ENCODE assay signal across 1 cellular context in genomic region chr20:61173267-61173666, GRCh38.
A peak's percentile ranks its signal among the peaks of the same experiment; 100 is the strongest.
TF ChIP-seq lines count a peak whose summit lies in the region.

No MANE protein-coding gene starts in this region.

TF ChIP-seq in HepG2, 621 proteins besides CTCF, POLR2A, EP300 and RAD21 (continued from another document and continues in another):
- TF ChIP-seq ZFP82 (CRISPR knock-in tag; IDR thresholded peaks at IDR 0.05; ENCODE audit: borderline replicate concordance) (no peak), CREB1 (IDR thresholded peaks at IDR 0.05) (peak; percentile 37; the same call in 1 of the 2 replicates), CREB1 (CRISPR knock-in tag; IDR thresholded peaks at IDR 0.05) (no peak), ZBTB10 (CRISPR knock-in tag; IDR thresholded peaks at IDR 0.05; ENCODE audit: borderline replicate concordance) (no peak), ZNF282 (IDR thresholded peaks at IDR 0.05; ENCODE audit: partially characterized antibody) (peak; percentile 46), ZNF598 (CRISPR knock-in tag; IDR thresholded peaks at IDR 0.05; ENCODE audit: borderline replicate concordance) (no peak), SALL1 (CRISPR knock-in tag; IDR thresholded peaks at IDR 0.05) (no peak), NFKB2 (CRISPR knock-in tag; IDR thresholded peaks at IDR 0.05; ENCODE audit: borderline replicate concordance) (no peak), LCORL (IDR thresholded peaks at IDR 0.05) (peak; percentile 39; the same call in 1 of the 2 replicates), LCORL (CRISPR knock-in tag; IDR thresholded peaks at IDR 0.05) (no peak), ZNF563 (CRISPR knock-in tag; IDR thresholded peaks at IDR 0.05) (no peak), PAWR (CRISPR knock-in tag; IDR thresholded peaks at IDR 0.05; ENCODE audit: borderline replicate concordance) (no peak), STAT6 (CRISPR knock-in tag; IDR thresholded peaks at IDR 0.05; ENCODE audit: borderline replicate concordance) (no peak), FOXK2 (IDR thresholded peaks at IDR 0.05) (no peak), SOX13 (IDR thresholded peaks at IDR 0.05) (no peak), SOX13 (CRISPR knock-in tag; conservative IDR thresholded peaks at IDR 0.05 in 1 of 2, IDR thresholded peaks at IDR 0.05 in 1 of 2) (no peak), SMAD1 (CRISPR knock-in tag; IDR thresholded peaks at IDR 0.05; ENCODE audit: borderline replicate concordance, low read depth) (no peak), ISX (CRISPR knock-in tag; conservative IDR thresholded peaks at IDR 0.05) (no peak), ZNF564 (CRISPR knock-in tag; IDR thresholded peaks at IDR 0.05) (no peak), ZNF333 (CRISPR knock-in tag; IDR thresholded peaks at IDR 0.05; ENCODE audit: borderline replicate concordance) (no peak), ZFX (CRISPR knock-in tag; IDR thresholded peaks at IDR 0.05; ENCODE audit: low read depth) (no peak), ZNF17 (CRISPR knock-in tag; IDR thresholded peaks at IDR 0.05) (no peak), ZNF75D (CRISPR knock-in tag; IDR thresholded peaks at IDR 0.05; ENCODE audit: borderline replicate concordance) (no peak), CREBL2 (CRISPR knock-in tag; IDR thresholded peaks at IDR 0.05; ENCODE audit: borderline replicate concordance) (no peak), ATF7-NPFF (CRISPR knock-in tag; IDR thresholded peaks at IDR 0.05; ENCODE audit: low read depth) (no peak), ESRRA (CRISPR knock-in tag; IDR thresholded peaks at IDR 0.05; ENCODE audit: low read depth) (no peak), MIER3 (CRISPR knock-in tag; IDR thresholded peaks at IDR 0.05; ENCODE audit: borderline replicate concordance) (no peak)
- TF ChIP-seq, protein P1, sequence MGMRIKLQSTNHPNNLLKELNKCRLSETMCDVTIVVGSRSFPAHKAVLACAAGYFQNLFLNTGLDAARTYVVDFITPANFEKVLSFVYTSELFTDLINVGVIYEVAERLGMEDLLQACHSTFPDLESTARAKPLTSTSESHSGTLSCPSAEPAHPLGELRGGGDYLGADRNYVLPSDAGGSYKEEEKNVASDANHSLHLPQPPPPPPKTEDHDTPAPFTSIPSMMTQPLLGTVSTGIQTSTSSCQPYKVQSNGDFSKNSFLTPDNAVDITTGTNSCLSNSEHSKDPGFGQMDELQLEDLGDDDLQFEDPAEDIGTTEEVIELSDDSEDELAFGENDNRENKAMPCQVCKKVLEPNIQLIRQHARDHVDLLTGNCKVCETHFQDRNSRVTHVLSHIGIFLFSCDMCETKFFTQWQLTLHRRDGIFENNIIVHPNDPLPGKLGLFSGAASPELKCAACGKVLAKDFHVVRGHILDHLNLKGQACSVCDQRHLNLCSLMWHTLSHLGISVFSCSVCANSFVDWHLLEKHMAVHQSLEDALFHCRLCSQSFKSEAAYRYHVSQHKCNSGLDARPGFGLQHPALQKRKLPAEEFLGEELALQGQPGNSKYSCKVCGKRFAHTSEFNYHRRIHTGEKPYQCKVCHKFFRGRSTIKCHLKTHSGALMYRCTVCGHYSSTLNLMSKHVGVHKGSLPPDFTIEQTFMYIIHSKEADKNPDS (CRISPR knock-in tag; IDR thresholded peaks at IDR 0.05) = no peak
- TF ChIP-seq, protein P2, sequence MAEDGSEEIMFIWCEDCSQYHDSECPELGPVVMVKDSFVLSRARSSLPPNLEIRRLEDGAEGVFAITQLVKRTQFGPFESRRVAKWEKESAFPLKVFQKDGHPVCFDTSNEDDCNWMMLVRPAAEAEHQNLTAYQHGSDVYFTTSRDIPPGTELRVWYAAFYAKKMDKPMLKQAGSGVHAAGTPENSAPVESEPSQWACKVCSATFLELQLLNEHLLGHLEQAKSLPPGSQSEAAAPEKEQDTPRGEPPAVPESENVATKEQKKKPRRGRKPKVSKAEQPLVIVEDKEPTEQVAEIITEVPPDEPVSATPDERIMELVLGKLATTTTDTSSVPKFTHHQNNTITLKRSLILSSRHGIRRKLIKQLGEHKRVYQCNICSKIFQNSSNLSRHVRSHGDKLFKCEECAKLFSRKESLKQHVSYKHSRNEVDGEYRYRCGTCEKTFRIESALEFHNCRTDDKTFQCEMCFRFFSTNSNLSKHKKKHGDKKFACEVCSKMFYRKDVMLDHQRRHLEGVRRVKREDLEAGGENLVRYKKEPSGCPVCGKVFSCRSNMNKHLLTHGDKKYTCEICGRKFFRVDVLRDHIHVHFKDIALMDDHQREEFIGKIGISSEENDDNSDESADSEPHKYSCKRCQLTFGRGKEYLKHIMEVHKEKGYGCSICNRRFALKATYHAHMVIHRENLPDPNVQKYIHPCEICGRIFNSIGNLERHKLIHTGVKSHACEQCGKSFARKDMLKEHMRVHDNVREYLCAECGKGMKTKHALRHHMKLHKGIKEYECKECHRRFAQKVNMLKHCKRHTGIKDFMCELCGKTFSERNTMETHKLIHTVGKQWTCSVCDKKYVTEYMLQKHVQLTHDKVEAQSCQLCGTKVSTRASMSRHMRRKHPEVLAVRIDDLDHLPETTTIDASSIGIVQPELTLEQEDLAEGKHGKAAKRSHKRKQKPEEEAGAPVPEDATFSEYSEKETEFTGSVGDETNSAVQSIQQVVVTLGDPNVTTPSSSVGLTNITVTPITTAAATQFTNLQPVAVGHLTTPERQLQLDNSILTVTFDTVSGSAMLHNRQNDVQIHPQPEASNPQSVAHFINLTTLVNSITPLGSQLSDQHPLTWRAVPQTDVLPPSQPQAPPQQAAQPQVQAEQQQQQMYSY (CRISPR knock-in tag; IDR thresholded peaks at IDR 0.05) = no peak
- TF ChIP-seq, protein P3, sequence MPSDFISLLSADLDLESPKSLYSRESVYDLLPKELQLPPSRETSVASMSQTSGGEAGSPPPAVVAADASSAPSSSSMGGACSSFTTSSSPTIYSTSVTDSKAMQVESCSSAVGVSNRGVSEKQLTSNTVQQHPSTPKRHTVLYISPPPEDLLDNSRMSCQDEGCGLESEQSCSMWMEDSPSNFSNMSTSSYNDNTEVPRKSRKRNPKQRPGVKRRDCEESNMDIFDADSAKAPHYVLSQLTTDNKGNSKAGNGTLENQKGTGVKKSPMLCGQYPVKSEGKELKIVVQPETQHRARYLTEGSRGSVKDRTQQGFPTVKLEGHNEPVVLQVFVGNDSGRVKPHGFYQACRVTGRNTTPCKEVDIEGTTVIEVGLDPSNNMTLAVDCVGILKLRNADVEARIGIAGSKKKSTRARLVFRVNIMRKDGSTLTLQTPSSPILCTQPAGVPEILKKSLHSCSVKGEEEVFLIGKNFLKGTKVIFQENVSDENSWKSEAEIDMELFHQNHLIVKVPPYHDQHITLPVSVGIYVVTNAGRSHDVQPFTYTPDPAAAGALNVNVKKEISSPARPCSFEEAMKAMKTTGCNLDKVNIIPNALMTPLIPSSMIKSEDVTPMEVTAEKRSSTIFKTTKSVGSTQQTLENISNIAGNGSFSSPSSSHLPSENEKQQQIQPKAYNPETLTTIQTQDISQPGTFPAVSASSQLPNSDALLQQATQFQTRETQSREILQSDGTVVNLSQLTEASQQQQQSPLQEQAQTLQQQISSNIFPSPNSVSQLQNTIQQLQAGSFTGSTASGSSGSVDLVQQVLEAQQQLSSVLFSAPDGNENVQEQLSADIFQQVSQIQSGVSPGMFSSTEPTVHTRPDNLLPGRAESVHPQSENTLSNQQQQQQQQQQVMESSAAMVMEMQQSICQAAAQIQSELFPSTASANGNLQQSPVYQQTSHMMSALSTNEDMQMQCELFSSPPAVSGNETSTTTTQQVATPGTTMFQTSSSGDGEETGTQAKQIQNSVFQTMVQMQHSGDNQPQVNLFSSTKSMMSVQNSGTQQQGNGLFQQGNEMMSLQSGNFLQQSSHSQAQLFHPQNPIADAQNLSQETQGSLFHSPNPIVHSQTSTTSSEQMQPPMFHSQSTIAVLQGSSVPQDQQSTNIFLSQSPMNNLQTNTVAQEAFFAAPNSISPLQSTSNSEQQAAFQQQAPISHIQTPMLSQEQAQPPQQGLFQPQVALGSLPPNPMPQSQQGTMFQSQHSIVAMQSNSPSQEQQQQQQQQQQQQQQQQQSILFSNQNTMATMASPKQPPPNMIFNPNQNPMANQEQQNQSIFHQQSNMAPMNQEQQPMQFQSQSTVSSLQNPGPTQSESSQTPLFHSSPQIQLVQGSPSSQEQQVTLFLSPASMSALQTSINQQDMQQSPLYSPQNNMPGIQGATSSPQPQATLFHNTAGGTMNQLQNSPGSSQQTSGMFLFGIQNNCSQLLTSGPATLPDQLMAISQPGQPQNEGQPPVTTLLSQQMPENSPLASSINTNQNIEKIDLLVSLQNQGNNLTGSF (CRISPR knock-in tag; IDR thresholded peaks at IDR 0.05) = no peak
- TF ChIP-seq, protein P4, sequence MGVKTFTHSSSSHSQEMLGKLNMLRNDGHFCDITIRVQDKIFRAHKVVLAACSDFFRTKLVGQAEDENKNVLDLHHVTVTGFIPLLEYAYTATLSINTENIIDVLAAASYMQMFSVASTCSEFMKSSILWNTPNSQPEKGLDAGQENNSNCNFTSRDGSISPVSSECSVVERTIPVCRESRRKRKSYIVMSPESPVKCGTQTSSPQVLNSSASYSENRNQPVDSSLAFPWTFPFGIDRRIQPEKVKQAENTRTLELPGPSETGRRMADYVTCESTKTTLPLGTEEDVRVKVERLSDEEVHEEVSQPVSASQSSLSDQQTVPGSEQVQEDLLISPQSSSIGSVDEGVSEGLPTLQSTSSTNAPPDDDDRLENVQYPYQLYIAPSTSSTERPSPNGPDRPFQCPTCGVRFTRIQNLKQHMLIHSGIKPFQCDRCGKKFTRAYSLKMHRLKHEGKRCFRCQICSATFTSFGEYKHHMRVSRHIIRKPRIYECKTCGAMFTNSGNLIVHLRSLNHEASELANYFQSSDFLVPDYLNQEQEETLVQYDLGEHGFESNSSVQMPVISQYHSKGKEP (CRISPR knock-in tag; IDR thresholded peaks at IDR 0.05) = no peak
- TF ChIP-seq, protein P5, sequence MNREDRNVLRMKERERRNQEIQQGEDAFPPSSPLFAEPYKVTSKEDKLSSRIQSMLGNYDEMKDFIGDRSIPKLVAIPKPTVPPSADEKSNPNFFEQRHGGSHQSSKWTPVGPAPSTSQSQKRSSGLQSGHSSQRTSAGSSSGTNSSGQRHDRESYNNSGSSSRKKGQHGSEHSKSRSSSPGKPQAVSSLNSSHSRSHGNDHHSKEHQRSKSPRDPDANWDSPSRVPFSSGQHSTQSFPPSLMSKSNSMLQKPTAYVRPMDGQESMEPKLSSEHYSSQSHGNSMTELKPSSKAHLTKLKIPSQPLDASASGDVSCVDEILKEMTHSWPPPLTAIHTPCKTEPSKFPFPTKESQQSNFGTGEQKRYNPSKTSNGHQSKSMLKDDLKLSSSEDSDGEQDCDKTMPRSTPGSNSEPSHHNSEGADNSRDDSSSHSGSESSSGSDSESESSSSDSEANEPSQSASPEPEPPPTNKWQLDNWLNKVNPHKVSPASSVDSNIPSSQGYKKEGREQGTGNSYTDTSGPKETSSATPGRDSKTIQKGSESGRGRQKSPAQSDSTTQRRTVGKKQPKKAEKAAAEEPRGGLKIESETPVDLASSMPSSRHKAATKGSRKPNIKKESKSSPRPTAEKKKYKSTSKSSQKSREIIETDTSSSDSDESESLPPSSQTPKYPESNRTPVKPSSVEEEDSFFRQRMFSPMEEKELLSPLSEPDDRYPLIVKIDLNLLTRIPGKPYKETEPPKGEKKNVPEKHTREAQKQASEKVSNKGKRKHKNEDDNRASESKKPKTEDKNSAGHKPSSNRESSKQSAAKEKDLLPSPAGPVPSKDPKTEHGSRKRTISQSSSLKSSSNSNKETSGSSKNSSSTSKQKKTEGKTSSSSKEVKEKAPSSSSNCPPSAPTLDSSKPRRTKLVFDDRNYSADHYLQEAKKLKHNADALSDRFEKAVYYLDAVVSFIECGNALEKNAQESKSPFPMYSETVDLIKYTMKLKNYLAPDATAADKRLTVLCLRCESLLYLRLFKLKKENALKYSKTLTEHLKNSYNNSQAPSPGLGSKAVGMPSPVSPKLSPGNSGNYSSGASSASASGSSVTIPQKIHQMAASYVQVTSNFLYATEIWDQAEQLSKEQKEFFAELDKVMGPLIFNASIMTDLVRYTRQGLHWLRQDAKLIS (CRISPR knock-in tag; IDR thresholded peaks at IDR 0.05) = no peak
